In the genomic region with DNA sequence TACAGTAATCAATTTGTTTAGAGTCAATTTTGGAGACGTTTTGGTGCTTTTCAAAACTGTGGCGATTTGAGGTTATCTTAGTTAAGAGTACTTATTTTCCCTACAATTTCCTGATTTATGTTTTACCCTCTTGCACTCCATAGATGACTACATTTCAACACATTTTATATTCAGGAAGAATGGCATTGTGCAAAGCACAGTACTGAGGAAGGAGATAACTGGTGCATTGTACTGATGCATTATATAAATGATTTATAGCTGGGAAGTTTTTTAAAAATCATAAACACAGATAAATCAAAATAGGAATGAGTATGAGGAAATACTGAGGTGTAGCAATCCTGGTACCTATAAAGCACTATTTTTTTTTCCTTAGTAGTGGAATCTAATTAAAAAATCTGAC, we compare ENCODE assay signal across 1 cellular context.
TF ChIP-seq lines count a peak whose summit lies in the region.

No MANE protein-coding gene starts in this region.

TF ChIP-seq in K562, 482 proteins besides CTCF, POLR2A, EP300 and RAD21 (continues in another document):
- TF ChIP-seq, protein P1, sequence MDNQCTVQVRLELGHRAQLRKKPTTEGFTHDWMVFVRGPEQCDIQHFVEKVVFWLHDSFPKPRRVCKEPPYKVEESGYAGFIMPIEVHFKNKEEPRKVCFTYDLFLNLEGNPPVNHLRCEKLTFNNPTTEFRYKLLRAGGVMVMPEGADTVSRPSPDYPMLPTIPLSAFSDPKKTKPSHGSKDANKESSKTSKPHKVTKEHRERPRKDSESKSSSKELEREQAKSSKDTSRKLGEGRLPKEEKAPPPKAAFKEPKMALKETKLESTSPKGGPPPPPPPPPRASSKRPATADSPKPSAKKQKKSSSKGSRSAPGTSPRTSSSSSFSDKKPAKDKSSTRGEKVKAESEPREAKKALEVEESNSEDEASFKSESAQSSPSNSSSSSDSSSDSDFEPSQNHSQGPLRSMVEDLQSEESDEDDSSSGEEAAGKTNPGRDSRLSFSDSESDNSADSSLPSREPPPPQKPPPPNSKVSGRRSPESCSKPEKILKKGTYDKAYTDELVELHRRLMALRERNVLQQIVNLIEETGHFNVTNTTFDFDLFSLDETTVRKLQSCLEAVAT (IDR thresholded peaks at IDR 0.05) = no peak
- TF ChIP-seq, protein P2, sequence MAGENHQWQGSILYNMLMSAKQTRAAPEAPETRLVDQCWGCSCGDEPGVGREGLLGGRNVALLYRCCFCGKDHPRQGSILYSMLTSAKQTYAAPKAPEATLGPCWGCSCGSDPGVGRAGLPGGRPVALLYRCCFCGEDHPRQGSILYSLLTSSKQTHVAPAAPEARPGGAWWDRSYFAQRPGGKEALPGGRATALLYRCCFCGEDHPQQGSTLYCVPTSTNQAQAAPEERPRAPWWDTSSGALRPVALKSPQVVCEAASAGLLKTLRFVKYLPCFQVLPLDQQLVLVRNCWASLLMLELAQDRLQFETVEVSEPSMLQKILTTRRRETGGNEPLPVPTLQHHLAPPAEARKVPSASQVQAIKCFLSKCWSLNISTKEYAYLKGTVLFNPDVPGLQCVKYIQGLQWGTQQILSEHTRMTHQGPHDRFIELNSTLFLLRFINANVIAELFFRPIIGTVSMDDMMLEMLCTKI (IDR thresholded peaks at IDR 0.05; ENCODE audit: partially characterized antibody) = no peak
- no peak for TF ChIP-seq ZNF584 (CRISPR knock-in tag; IDR thresholded peaks at IDR 0.05; ENCODE audit: low read depth)
- TF ChIP-seq GABPB1 (CRISPR knock-in tag; IDR thresholded peaks at IDR 0.05) = no peak
- TF ChIP-seq ZNF589 (CRISPR knock-in tag; IDR thresholded peaks at IDR 0.05; ENCODE audit: low read depth) = no peak
- no peak for TF ChIP-seq BRF1 (IDR thresholded peaks at IDR 0.05; ENCODE audit: borderline replicate concordance, extremely low read depth, insufficient read length)
- TF ChIP-seq KLF1 (tag; IDR thresholded peaks at IDR 0.05) = no peak
- TF ChIP-seq, protein P3, sequence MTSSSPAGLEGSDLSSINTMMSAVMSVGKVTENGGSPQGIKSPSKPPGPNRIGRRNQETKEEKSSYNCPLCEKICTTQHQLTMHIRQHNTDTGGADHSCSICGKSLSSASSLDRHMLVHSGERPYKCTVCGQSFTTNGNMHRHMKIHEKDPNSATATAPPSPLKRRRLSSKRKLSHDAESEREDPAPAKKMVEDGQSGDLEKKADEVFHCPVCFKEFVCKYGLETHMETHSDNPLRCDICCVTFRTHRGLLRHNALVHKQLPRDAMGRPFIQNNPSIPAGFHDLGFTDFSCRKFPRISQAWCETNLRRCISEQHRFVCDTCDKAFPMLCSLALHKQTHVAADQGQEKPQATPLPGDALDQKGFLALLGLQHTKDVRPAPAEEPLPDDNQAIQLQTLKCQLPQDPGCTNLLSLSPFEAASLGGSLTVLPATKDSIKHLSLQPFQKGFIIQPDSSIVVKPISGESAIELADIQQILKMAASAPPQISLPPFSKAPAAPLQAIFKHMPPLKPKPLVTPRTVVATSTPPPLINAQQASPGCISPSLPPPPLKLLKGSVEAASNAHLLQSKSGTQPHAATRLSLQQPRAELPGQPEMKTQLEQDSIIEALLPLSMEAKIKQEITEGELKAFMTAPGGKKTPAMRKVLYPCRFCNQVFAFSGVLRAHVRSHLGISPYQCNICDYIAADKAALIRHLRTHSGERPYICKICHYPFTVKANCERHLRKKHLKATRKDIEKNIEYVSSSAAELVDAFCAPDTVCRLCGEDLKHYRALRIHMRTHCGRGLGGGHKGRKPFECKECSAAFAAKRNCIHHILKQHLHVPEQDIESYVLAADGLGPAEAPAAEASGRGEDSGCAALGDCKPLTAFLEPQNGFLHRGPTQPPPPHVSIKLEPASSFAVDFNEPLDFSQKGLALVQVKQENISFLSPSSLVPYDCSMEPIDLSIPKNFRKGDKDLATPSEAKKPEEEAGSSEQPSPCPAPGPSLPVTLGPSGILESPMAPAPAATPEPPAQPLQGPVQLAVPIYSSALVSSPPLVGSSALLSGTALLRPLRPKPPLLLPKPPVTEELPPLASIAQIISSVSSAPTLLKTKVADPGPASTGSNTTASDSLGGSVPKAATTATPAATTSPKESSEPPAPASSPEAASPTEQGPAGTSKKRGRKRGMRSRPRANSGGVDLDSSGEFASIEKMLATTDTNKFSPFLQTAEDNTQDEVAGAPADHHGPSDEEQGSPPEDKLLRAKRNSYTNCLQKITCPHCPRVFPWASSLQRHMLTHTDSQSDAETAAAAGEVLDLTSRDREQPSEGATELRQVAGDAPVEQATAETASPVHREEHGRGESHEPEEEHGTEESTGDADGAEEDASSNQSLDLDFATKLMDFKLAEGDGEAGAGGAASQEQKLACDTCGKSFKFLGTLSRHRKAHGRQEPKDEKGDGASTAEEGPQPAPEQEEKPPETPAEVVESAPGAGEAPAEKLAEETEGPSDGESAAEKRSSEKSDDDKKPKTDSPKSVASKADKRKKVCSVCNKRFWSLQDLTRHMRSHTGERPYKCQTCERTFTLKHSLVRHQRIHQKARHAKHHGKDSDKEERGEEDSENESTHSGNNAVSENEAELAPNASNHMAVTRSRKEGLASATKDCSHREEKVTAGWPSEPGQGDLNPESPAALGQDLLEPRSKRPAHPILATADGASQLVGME (CRISPR knock-in tag; IDR thresholded peaks at IDR 0.05) = no peak
- no peak for TF ChIP-seq RBM17 (IDR thresholded peaks at IDR 0.05; ENCODE audit: borderline replicate concordance, low read depth, low read length)
- TF ChIP-seq, protein P4, sequence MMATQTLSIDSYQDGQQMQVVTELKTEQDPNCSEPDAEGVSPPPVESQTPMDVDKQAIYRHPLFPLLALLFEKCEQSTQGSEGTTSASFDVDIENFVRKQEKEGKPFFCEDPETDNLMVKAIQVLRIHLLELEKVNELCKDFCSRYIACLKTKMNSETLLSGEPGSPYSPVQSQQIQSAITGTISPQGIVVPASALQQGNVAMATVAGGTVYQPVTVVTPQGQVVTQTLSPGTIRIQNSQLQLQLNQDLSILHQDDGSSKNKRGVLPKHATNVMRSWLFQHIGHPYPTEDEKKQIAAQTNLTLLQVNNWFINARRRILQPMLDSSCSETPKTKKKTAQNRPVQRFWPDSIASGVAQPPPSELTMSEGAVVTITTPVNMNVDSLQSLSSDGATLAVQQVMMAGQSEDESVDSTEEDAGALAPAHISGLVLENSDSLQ (IDR thresholded peaks at IDR 0.05) = 0 out of 2 replicates have a peak, but pooled peaks have one; percentile 5
- no peak for TF ChIP-seq OTX1 (CRISPR knock-in tag; IDR thresholded peaks at IDR 0.05)
- TF ChIP-seq, protein P5, sequence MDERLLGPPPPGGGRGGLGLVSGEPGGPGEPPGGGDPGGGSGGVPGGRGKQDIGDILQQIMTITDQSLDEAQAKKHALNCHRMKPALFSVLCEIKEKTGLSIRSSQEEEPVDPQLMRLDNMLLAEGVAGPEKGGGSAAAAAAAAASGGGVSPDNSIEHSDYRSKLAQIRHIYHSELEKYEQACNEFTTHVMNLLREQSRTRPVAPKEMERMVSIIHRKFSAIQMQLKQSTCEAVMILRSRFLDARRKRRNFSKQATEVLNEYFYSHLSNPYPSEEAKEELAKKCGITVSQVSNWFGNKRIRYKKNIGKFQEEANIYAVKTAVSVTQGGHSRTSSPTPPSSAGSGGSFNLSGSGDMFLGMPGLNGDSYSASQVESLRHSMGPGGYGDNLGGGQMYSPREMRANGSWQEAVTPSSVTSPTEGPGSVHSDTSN (CRISPR knock-in tag; IDR thresholded peaks at IDR 0.05; ENCODE audit: low read depth) = no peak
- TF ChIP-seq, protein P5 (tag; conservative IDR thresholded peaks at IDR 0.05; ENCODE audit: low read depth) = peak; percentile 64
- no peak for TF ChIP-seq ZBTB17 (CRISPR knock-in tag; IDR thresholded peaks at IDR 0.05)
- TF ChIP-seq, protein P6, sequence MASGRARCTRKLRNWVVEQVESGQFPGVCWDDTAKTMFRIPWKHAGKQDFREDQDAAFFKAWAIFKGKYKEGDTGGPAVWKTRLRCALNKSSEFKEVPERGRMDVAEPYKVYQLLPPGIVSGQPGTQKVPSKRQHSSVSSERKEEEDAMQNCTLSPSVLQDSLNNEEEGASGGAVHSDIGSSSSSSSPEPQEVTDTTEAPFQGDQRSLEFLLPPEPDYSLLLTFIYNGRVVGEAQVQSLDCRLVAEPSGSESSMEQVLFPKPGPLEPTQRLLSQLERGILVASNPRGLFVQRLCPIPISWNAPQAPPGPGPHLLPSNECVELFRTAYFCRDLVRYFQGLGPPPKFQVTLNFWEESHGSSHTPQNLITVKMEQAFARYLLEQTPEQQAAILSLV (tag; IDR thresholded peaks at IDR 0.05) = no peak
- TF ChIP-seq SMAD1 (IDR thresholded peaks at IDR 0.05; ENCODE audit: low read depth, low read length, partially characterized antibody) = no peak
- TF ChIP-seq, protein P7, sequence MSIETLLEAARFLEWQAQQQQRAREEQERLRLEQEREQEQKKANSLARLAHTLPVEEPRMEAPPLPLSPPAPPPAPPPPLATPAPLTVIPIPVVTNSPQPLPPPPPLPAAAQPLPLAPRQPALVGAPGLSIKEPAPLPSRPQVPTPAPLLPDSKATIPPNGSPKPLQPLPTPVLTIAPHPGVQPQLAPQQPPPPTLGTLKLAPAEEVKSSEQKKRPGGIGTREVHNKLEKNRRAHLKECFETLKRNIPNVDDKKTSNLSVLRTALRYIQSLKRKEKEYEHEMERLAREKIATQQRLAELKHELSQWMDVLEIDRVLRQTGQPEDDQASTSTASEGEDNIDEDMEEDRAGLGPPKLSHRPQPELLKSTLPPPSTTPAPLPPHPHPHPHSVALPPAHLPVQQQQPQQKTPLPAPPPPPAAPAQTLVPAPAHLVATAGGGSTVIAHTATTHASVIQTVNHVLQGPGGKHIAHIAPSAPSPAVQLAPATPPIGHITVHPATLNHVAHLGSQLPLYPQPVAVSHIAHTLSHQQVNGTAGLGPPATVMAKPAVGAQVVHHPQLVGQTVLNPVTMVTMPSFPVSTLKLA (conservative IDR thresholded peaks at IDR 0.05) = no peak
- no peak for TF ChIP-seq HDAC1 (IDR thresholded peaks at IDR 0.05)
- TF ChIP-seq POLR2H (tag; IDR thresholded peaks at IDR 0.05; ENCODE audit: low read depth) = no peak
- no peak for TF ChIP-seq TBL1XR1 (IDR thresholded peaks at IDR 0.05; ENCODE audit: low read length in 2 of 2)
- no peak for TF ChIP-seq SIRT6 (IDR thresholded peaks at IDR 0.05; ENCODE audit: low read depth, low read length)
- no peak for TF ChIP-seq ZEB2 (IDR thresholded peaks at IDR 0.05)
- no peak for TF ChIP-seq RBM14 (IDR thresholded peaks at IDR 0.05; ENCODE audit: borderline replicate concordance, insufficient read depth, low read depth, low read length)
- TF ChIP-seq PHB2 (IDR thresholded peaks at IDR 0.05; ENCODE audit: low read depth) = no peak
- TF ChIP-seq, protein P8, sequence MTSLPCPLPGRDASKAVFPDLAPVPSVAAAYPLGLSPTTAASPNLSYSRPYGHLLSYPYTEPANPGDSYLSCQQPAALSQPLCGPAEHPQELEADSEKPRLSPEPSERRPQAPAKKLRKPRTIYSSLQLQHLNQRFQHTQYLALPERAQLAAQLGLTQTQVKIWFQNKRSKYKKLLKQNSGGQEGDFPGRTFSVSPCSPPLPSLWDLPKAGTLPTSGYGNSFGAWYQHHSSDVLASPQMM (CRISPR knock-in tag; IDR thresholded peaks at IDR 0.05) = no peak
- no peak for TF ChIP-seq ZNF140 (CRISPR knock-in tag; IDR thresholded peaks at IDR 0.05)
- TF ChIP-seq CEBPB (tag; IDR thresholded peaks at IDR 0.05) = peak; percentile 27; the same call in 1 of the 2 replicates
- TF ChIP-seq, protein P9, sequence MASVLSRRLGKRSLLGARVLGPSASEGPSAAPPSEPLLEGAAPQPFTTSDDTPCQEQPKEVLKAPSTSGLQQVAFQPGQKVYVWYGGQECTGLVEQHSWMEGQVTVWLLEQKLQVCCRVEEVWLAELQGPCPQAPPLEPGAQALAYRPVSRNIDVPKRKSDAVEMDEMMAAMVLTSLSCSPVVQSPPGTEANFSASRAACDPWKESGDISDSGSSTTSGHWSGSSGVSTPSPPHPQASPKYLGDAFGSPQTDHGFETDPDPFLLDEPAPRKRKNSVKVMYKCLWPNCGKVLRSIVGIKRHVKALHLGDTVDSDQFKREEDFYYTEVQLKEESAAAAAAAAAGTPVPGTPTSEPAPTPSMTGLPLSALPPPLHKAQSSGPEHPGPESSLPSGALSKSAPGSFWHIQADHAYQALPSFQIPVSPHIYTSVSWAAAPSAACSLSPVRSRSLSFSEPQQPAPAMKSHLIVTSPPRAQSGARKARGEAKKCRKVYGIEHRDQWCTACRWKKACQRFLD (CRISPR knock-in tag; IDR thresholded peaks at IDR 0.05) = no peak
- TF ChIP-seq, protein P10, sequence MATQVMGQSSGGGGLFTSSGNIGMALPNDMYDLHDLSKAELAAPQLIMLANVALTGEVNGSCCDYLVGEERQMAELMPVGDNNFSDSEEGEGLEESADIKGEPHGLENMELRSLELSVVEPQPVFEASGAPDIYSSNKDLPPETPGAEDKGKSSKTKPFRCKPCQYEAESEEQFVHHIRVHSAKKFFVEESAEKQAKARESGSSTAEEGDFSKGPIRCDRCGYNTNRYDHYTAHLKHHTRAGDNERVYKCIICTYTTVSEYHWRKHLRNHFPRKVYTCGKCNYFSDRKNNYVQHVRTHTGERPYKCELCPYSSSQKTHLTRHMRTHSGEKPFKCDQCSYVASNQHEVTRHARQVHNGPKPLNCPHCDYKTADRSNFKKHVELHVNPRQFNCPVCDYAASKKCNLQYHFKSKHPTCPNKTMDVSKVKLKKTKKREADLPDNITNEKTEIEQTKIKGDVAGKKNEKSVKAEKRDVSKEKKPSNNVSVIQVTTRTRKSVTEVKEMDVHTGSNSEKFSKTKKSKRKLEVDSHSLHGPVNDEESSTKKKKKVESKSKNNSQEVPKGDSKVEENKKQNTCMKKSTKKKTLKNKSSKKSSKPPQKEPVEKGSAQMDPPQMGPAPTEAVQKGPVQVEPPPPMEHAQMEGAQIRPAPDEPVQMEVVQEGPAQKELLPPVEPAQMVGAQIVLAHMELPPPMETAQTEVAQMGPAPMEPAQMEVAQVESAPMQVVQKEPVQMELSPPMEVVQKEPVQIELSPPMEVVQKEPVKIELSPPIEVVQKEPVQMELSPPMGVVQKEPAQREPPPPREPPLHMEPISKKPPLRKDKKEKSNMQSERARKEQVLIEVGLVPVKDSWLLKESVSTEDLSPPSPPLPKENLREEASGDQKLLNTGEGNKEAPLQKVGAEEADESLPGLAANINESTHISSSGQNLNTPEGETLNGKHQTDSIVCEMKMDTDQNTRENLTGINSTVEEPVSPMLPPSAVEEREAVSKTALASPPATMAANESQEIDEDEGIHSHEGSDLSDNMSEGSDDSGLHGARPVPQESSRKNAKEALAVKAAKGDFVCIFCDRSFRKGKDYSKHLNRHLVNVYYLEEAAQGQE (CRISPR knock-in tag; IDR thresholded peaks at IDR 0.05; ENCODE audit: low read depth) = no peak
- TF ChIP-seq STAT5B (CRISPR knock-in tag; IDR thresholded peaks at IDR 0.05) = no peak
- TF ChIP-seq KDM4B (IDR thresholded peaks at IDR 0.05; ENCODE audit: borderline replicate concordance in 2 of 2, low read depth in 1 of 2) = no peak
- TF ChIP-seq NCOR1 (IDR thresholded peaks at IDR 0.05) = no peak
- TF ChIP-seq, protein P11, sequence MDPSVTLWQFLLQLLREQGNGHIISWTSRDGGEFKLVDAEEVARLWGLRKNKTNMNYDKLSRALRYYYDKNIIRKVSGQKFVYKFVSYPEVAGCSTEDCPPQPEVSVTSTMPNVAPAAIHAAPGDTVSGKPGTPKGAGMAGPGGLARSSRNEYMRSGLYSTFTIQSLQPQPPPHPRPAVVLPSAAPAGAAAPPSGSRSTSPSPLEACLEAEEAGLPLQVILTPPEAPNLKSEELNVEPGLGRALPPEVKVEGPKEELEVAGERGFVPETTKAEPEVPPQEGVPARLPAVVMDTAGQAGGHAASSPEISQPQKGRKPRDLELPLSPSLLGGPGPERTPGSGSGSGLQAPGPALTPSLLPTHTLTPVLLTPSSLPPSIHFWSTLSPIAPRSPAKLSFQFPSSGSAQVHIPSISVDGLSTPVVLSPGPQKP (CRISPR knock-in tag; IDR thresholded peaks at IDR 0.05) = no peak
